Comparison of ENCODE assay signal across 8 cellular contexts in the genomic region with DNA sequence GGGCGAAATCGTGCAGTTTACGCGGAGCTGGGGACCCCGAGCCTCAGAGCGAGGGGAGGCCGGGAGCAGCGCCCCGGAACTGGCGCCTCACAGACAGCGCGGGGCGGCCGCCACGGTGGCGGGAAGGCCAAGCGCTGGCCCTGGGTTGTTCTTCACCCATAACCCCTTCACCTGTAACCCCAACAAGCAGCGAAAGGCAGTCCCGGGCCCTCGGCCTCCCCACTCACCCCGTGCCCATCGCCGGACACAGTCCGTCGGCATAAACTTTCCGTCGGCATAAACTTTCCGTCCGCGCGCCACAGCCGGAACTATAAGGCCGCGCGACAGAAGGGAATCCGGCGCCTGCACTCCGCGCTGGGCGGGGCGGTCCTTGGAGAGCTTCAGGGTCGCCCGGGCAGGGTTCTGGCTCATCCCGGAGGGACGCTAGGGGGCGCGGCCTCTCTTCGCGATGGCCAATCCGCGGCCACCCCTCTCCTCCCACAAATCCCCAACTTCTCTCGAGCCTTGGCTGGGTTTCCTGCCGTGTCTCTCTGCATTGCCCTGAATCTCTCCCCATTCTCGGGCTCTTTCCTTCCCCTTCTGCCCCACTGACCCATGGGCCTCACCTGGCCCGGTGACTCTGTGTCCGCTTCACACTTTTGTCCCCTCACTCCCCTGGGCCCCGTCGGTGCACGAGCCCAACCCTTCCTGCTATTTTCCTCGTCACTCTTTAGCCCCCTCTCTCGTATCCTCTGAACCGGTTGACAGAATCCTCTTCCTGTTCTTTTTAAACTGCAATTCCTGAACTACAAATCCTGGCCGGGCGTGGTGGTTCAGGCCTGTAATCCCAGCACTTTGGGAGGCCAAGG. TPM values are rescaled to one million over a fixed set of nuclear protein-coding genes. Genes with fewer than 3 reads are reported as not detected.
DNase-seq lines count a peak whose midpoint lies in the region; ATAC-seq and TF ChIP-seq lines count a peak whose summit lies in the region.

Gene INTS14 (minus strand): TSS at position 261 of the 848 bp plus-strand sequence. CDS start 3,751 bp downstream, outside the sequence.

- DNase-seq in CD4-positive, alpha-beta memory T cell, result peak; percentile 83 to 89 (median 84)
- DNase-seq in NCI-H82 (lab: John Stamatoyannopoulos, UW) (peak; percentile 99), dermis microvascular lymphatic vessel endothelial cell (ENCODE audit: low read depth in 2 of 2) (peak; percentile 91 to 97)
- DNase-seq in activated CD4-positive, alpha-beta T cell treated with anti-CD3 and anti-CD28 coated beads, Interleukin-2, amount 50 U/mL, for 48 hours, result peak; percentile 98 to 99
- DNase-seq in stimulated activated CD4-positive, alpha-beta T cell treated with anti-CD3 and anti-CD28 coated beads, Interleukin-4, amount 100 ng/mL, for 24 hours, result peak; percentile 97

- no peaks in the 10 kb centered on the region for H3K9me3 ChIP-seq in CD4-positive, alpha-beta memory T cell (ENCODE audit: control insufficient read depth in 1 of 2, low read length in 2 of 2)
- no peaks in the 10 kb centered on the region for H3K9me3 ChIP-seq in liver (ENCODE audit: control insufficient read depth in 4 of 4, low read length in 3 of 4)

- POLR2A ChIA-PET in CD4-positive, alpha-beta memory T cell (lab: Charles Lee; ENCODE audit: partially characterized antibody), result interaction anchor here (0.6 to 3.2 kb wide), 22 partner anchors 10 to 682 kb away, joined by 3 to 32 read pairs (median 5); partner anchors contain the start of genes DENND4A, DIS3L, DPP8 and HACD3

- H3K36me3 Mint-ChIP-seq in CD4-positive, alpha-beta memory T cell, result peaks cover 0 to 12% of the 10 kb centered on the region in 2 donors

- no peaks in the 10 kb centered on the region for H3K27me3 Mint-ChIP-seq in CD4-positive, alpha-beta memory T cell

- H3K4me1 Mint-ChIP-seq in CD4-positive, alpha-beta memory T cell, result peaks cover 21 to 49% (median 34%) of the 10 kb centered on the region in 4 donors

- H3K9me3 Mint-ChIP-seq in CD4-positive, alpha-beta memory T cell, result no peaks in the 10 kb centered on the region

- no peaks in the 10 kb centered on the region for H3K27me3 ChIP-seq in CD4-positive, alpha-beta memory T cell (ENCODE audit: insufficient read depth, low read length)
- H3K27me3 ChIP-seq in liver (ENCODE audit: control insufficient read depth in 4 of 4, insufficient read depth in 4 of 4, low read length in 3 of 4), result no peaks in the 10 kb centered on the region

- peak; percentile 48 to 63 for TF ChIP-seq RAD21 in liver (IDR thresholded peaks at IDR 0.05)

- peaks cover 27% of the 10 kb centered on the region for H3K4me1 ChIP-seq in CD4-positive, alpha-beta memory T cell (ENCODE audit: insufficient read depth, low read length)
- H3K4me1 ChIP-seq in liver (ENCODE audit: control insufficient read depth in 4 of 4, insufficient read depth in 4 of 4, low read length in 3 of 4), result peaks cover 6 to 31% (median 16%) of the 10 kb centered on the region in 4 donors

- peak; percentile 47 for TF ChIP-seq CTCF in liver (IDR thresholded peaks at IDR 0.05; ENCODE audit: low read depth, low read length, missing input control)

- H3K27ac Mint-ChIP-seq in CD4-positive, alpha-beta memory T cell, result peak within 1 kb of the TSS; percentile 98 to 99 (median 99)

- WGBS in liver, result under 1% methylated on average over 64 of the region's 64 CpGs

- H3K36me3 ChIP-seq in CD4-positive, alpha-beta memory T cell (ENCODE audit: insufficient read depth, low read length), result no peaks in the 10 kb centered on the region
- peaks cover 0 to 4% (median 0%) of the 10 kb centered on the region in 4 donors for H3K36me3 ChIP-seq in liver (ENCODE audit: control insufficient read depth in 4 of 4, insufficient read depth in 3 of 4, low read depth in 1 of 4, low read length in 3 of 4)

- peak within 1 kb of the TSS; percentile 96 to 99 (median 98) for H3K4me3 Mint-ChIP-seq in CD4-positive, alpha-beta memory T cell

- peak within 1 kb of the TSS; percentile 76 for H3K27ac ChIP-seq in CD4-positive, alpha-beta memory T cell (ENCODE audit: low read depth, low read length)
- peak within 1 kb of the TSS; percentile 91 to 95 for H3K27ac ChIP-seq in liver (ENCODE audit: low read depth in 1 of 2, low read length in 2 of 2)

- ATAC-seq in GM19438 (IDR thresholded peaks at IDR 0.05; ENCODE audit: low read depth, unreplicated experiment) (peak; percentile 88), HG03575 (IDR thresholded peaks at IDR 0.05; ENCODE audit: extremely low read depth, insufficient number of reproducible peaks, low FRiP score, unreplicated experiment) (peak; percentile 49)

- peak within 1 kb of the TSS; percentile 91 to 92 for H3K9ac ChIP-seq in liver (ENCODE audit: low read depth in 1 of 2, low read length in 2 of 2)

- H3K4me3 ChIP-seq in CD4-positive, alpha-beta memory T cell (ENCODE audit: low read length in 2 of 2), result peak within 1 kb of the TSS; percentile 85 to 97
- peak within 1 kb of the TSS; percentile 78 to 94 (median 90) for H3K4me3 ChIP-seq in liver (ENCODE audit: low read depth in 1 of 3, low read length in 3 of 3)

- CTCF ChIA-PET in CD4-positive, alpha-beta memory T cell (lab: Charles Lee; ENCODE audit: partially characterized antibody), result interaction anchor here (0.6 to 2.7 kb wide), 10 partner anchors 21 to 893 kb away, joined by 3 to 20 read pairs (median 4); partner anchors contain the start of genes RAB11A and RPL4

- intact Hi-C loops in CD4-positive, alpha-beta memory T cell (cut with micrococcal nuclease), result loop anchor here (1.0 to 5.0 kb wide), 4 partner anchors 79 to 258 kb away; partner anchors contain the start of genes DPP8, HACD3 and RAB11A

TF ChIP-seq in liver, 16 proteins besides CTCF, POLR2A, EP300 and RAD21 (continues in another document):
- peak; percentile 88 to 95 for TF ChIP-seq GABPA (IDR thresholded peaks at IDR 0.05 in 1 of 2, conservative IDR thresholded peaks at IDR 0.05 in 1 of 2)
- peak in 1 of 2 donors; percentile 24 for TF ChIP-seq JUND (IDR thresholded peaks at IDR 0.05)
- no peak for TF ChIP-seq ZBTB33 (IDR thresholded peaks at IDR 0.05)
- peak; percentile 46 to 69 for TF ChIP-seq RXRA (IDR thresholded peaks at IDR 0.05)
- peak in 1 of 2 donors; percentile 41 for TF ChIP-seq HNF4A (conservative IDR thresholded peaks at IDR 0.05)
- TF ChIP-seq TAF1 (conservative IDR thresholded peaks at IDR 0.05), result peak; percentile 77
- TF ChIP-seq, protein P1, sequence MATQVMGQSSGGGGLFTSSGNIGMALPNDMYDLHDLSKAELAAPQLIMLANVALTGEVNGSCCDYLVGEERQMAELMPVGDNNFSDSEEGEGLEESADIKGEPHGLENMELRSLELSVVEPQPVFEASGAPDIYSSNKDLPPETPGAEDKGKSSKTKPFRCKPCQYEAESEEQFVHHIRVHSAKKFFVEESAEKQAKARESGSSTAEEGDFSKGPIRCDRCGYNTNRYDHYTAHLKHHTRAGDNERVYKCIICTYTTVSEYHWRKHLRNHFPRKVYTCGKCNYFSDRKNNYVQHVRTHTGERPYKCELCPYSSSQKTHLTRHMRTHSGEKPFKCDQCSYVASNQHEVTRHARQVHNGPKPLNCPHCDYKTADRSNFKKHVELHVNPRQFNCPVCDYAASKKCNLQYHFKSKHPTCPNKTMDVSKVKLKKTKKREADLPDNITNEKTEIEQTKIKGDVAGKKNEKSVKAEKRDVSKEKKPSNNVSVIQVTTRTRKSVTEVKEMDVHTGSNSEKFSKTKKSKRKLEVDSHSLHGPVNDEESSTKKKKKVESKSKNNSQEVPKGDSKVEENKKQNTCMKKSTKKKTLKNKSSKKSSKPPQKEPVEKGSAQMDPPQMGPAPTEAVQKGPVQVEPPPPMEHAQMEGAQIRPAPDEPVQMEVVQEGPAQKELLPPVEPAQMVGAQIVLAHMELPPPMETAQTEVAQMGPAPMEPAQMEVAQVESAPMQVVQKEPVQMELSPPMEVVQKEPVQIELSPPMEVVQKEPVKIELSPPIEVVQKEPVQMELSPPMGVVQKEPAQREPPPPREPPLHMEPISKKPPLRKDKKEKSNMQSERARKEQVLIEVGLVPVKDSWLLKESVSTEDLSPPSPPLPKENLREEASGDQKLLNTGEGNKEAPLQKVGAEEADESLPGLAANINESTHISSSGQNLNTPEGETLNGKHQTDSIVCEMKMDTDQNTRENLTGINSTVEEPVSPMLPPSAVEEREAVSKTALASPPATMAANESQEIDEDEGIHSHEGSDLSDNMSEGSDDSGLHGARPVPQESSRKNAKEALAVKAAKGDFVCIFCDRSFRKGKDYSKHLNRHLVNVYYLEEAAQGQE (IDR thresholded peaks at IDR 0.05), result peak; percentile 92
- TF ChIP-seq EGR1 (IDR thresholded peaks at IDR 0.05; ENCODE audit: low read depth in 2 of 2), result peak in 1 of 2 donors; percentile 23
- TF ChIP-seq NR2F2 (IDR thresholded peaks at IDR 0.05), result peak; percentile 65
- peak; percentile 26 for TF ChIP-seq FOXA1 (IDR thresholded peaks at IDR 0.05)
- TF ChIP-seq HNF4G (IDR thresholded peaks at IDR 0.05), result no peak
- no peak for TF ChIP-seq FOXA2 (IDR thresholded peaks at IDR 0.05)
- peak; percentile 82 for TF ChIP-seq SP1 (IDR thresholded peaks at IDR 0.05)
- TF ChIP-seq, protein P2, sequence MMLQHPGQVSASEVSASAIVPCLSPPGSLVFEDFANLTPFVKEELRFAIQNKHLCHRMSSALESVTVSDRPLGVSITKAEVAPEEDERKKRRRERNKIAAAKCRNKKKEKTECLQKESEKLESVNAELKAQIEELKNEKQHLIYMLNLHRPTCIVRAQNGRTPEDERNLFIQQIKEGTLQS (IDR thresholded peaks at IDR 0.05), result no peak
- TF ChIP-seq YY1 (IDR thresholded peaks at IDR 0.05), result peak; percentile 93

RNA-seq across cellular contexts. Expression of gene INTS14, which starts in this region (rescaled TPM):
- 10 to 100 TPM; 35.3 to 40.3 TPM for total RNA-seq in CD4-positive, alpha-beta memory T cell
- 10 to 100 TPM; 27.1 to 31.2 TPM for polyA plus RNA-seq in CD4-positive, alpha-beta memory T cell
- total RNA-seq in dermis microvascular lymphatic vessel endothelial cell (29.8 and 37.4 TPM in 2 replicates), liver (10 to 100 TPM; 16.8 to 26.4 TPM)
- 10 to 100 TPM; 12.0 to 15.2 TPM for polyA plus RNA-seq in liver

Comparison
In these comparisons a context has a peak if more than half of its experiments do, and no peak if none do; other contexts are left out.
1. Peak in every context shown above with its lines: DNase-seq, ATAC-seq, H3K4me3 ChIP-seq and H3K27ac ChIP-seq.